1 cellular context compared by ENCODE assay signal in genomic region chr3:112167758-112168157, GRCh38.
A peak's percentile ranks its signal among the peaks of the same experiment; 100 is the strongest.
TF ChIP-seq lines count a peak whose summit lies in the region.

No MANE protein-coding gene starts in this region.

TF ChIP-seq in GM12878, 131 proteins besides CTCF, POLR2A, EP300 and RAD21 (continued from another document):
- TF ChIP-seq, protein P1, sequence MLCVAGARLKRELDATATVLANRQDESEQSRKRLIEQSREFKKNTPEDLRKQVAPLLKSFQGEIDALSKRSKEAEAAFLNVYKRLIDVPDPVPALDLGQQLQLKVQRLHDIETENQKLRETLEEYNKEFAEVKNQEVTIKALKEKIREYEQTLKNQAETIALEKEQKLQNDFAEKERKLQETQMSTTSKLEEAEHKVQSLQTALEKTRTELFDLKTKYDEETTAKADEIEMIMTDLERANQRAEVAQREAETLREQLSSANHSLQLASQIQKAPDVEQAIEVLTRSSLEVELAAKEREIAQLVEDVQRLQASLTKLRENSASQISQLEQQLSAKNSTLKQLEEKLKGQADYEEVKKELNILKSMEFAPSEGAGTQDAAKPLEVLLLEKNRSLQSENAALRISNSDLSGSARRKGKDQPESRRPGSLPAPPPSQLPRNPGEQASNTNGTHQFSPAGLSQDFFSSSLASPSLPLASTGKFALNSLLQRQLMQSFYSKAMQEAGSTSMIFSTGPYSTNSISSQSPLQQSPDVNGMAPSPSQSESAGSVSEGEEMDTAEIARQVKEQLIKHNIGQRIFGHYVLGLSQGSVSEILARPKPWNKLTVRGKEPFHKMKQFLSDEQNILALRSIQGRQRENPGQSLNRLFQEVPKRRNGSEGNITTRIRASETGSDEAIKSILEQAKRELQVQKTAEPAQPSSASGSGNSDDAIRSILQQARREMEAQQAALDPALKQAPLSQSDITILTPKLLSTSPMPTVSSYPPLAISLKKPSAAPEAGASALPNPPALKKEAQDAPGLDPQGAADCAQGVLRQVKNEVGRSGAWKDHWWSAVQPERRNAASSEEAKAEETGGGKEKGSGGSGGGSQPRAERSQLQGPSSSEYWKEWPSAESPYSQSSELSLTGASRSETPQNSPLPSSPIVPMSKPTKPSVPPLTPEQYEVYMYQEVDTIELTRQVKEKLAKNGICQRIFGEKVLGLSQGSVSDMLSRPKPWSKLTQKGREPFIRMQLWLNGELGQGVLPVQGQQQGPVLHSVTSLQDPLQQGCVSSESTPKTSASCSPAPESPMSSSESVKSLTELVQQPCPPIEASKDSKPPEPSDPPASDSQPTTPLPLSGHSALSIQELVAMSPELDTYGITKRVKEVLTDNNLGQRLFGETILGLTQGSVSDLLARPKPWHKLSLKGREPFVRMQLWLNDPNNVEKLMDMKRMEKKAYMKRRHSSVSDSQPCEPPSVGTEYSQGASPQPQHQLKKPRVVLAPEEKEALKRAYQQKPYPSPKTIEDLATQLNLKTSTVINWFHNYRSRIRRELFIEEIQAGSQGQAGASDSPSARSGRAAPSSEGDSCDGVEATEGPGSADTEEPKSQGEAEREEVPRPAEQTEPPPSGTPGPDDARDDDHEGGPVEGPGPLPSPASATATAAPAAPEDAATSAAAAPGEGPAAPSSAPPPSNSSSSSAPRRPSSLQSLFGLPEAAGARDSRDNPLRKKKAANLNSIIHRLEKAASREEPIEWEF (IDR thresholded peaks at IDR 0.05; ENCODE audit: insufficient replicate concordance, low read depth, low read length), result peak; percentile 29
- TF ChIP-seq USF1 (IDR thresholded peaks at IDR 0.05; ENCODE audit: borderline replicate concordance, extremely low read length, insufficient read depth, low read depth, low read length), result no peak
- TF ChIP-seq NBN (IDR thresholded peaks at IDR 0.05), result no peak
- TF ChIP-seq NFIC (IDR thresholded peaks at IDR 0.05; ENCODE audit: low read depth, low read length), result peak; percentile 62; the same call in 1 of the 2 replicates
- no peak for TF ChIP-seq LARP7 (IDR thresholded peaks at IDR 0.05)
- no peak for TF ChIP-seq FOXM1 (IDR thresholded peaks at IDR 0.05; ENCODE audit: low read depth, low read length)
- TF ChIP-seq BHLHE40 (IDR thresholded peaks at IDR 0.05; ENCODE audit: borderline replicate concordance in 1 of 2, low read depth in 2 of 2, low read length in 1 of 2), result no peak
